In the genomic region with DNA sequence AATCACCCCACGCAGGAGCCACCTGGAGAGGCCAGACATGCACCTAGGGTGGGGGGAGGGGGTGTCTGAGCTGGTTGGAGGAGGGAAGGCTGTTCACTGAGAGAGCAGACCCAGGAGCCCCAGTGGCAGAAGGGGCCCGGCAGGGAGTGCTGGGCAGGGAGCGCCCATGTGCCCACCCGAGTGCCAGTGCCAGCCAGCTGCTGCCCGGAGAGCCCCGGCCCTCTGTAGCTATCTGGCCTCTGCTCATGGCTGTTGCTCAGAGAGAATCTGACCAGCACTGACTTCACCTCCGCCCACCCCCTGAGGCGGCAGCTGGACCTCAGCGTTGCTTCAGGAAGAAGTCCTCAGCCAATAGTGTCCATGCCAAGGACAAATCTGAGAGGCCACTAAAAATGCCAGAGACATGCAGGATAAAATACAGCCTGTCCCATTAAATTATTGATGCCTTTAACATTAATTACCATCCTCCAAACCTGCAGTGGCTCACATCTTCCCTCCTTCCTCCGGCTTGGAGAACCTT, we compare ENCODE assay signal across 24 cellular contexts. TPM values are rescaled to one million over a fixed set of nuclear protein-coding genes. Genes with fewer than 3 reads are reported as not detected.
"Had no signal": no experiment of that assay in that cellular context is flagged by ENCODE, and none has a peak within 500 bp of the region (broad histone marks: within the 10 kb centered on the region; RNA-seq: fewer than 3 reads in every experiment).

No MANE protein-coding gene starts in this region.

- H3K36me3 ChIP-seq: brain microvascular endothelial cell, cardiac muscle cell, colonic mucosa had no signal

- H3K36me3 Mint-ChIP-seq: activated CD8-positive, alpha-beta memory T cell treated with anti-CD3 and anti-CD28 coated beads, Interleukin-2, amount 10 ng/mL, durations not matched to agents 7 days and 5 days; activated naive CD8-positive, alpha-beta T cell had no signal

- DNase-seq: activated B cell treated with CpG ODN at 0.5 μM for 24 hours; activated CD4-positive, alpha-beta T cell treated with anti-CD3 and anti-CD28 coated beads for 1 hour; activated CD4-positive, alpha-beta T cell treated with anti-CD3 and anti-CD28 coated beads, Interleukin-2, amount 10 ng/mL, durations not matched to agents 24 days and 14 days; activated CD4-positive, alpha-beta T cell treated with anti-CD3 and anti-CD28 coated beads, Interleukin-2, amount 50 U/mL, for 48 hours; activated CD8-positive, alpha-beta memory T cell treated with anti-CD3 and anti-CD28 coated beads, Interleukin-2, amount 10 ng/mL, durations not matched to agents 7 days and 5 days; activated effector memory CD4-positive, alpha-beta T cell treated with anti-CD3 and anti-CD28 coated beads, Interleukin-2, amount 50 U/mL, for 16 hours; activated naive CD4-positive, alpha-beta T cell treated with Interleukin-2 at 50 U/mL for 16 hours; activated T-cell treated with anti-CD3 and anti-CD28 coated beads, Interleukin-2, amount 50 U/mL, for 4 hours; brain microvascular endothelial cell; colonic mucosa; NCI-H1092; NCI-H1930; NCI-H345; NCI-H510A treated with DMSO at 0.1 percent for 48 hours; SIG-M5; T-helper 17 cell; T-helper 9 cell had no signal

- H3K4me1 ChIP-seq: colonic mucosa had no signal

- H3K9me3 Mint-ChIP-seq: activated B cell treated with CpG ODN at 0.5 μM for 24 hours; activated CD4-positive, alpha-beta T cell treated with anti-CD3 and anti-CD28 coated beads, Interleukin-2, amount 10 ng/mL, durations not matched to agents 24 days and 14 days; activated T-cell treated with anti-CD3 and anti-CD28 coated beads, Interleukin-2, amount 50 U/mL, for 4 hours had no signal

- H3K27ac ChIP-seq: brain microvascular endothelial cell, cardiac muscle cell, colonic mucosa had no signal

- H3K4me3 ChIP-seq: cardiac muscle cell, colonic mucosa had no signal

- H3K27ac Mint-ChIP-seq: activated B cell treated with CpG ODN at 0.5 μM for 24 hours; activated CD4-positive, alpha-beta T cell treated with anti-CD3 and anti-CD28 coated beads, Interleukin-2, amount 10 ng/mL, durations not matched to agents 24 days and 14 days; activated CD8-positive, alpha-beta memory T cell treated with anti-CD3 and anti-CD28 coated beads, Interleukin-2, amount 10 ng/mL, durations not matched to agents 7 days and 5 days; activated naive CD8-positive, alpha-beta T cell had no signal

- H3K4me3 Mint-ChIP-seq: activated B cell treated with CpG ODN at 0.5 μM for 24 hours; activated CD4-positive, alpha-beta T cell treated with anti-CD3 and anti-CD28 coated beads, Interleukin-2, amount 10 ng/mL, durations not matched to agents 24 days and 14 days; activated CD8-positive, alpha-beta memory T cell treated with anti-CD3 and anti-CD28 coated beads, Interleukin-2, amount 10 ng/mL, durations not matched to agents 7 days and 5 days; activated naive CD8-positive, alpha-beta T cell; activated T-cell treated with anti-CD3 and anti-CD28 coated beads, Interleukin-2, amount 50 U/mL, for 4 hours; T-helper 17 cell had no signal

- H3K9me3 ChIP-seq: colonic mucosa had no signal

RNA-seq across cellular contexts. Expression of a gene that starts 22.8 kb away (rescaled TPM):
- total RNA-seq: LHCN-M2, M059J had no signal

RNA-seq across cellular contexts. Expression of a gene that starts 31.5 kb away (rescaled TPM):
- total RNA-seq: activated B cell treated with CpG ODN at 0.5 μM for 24 hours; activated CD4-positive, alpha-beta T cell treated with anti-CD3 and anti-CD28 coated beads, Interleukin-2, amount 10 ng/mL, durations not matched to agents 24 days and 14 days; activated CD8-positive, alpha-beta memory T cell treated with anti-CD3 and anti-CD28 coated beads, Interleukin-2, amount 10 ng/mL, durations not matched to agents 7 days and 5 days; activated T-cell treated with anti-CD3 and anti-CD28 coated beads, Interleukin-2, amount 50 U/mL, for 4 hours; cardiac muscle cell; colonic mucosa; LHCN-M2; M059J; OCI-LY7; RPMI7951; T-helper 17 cell had no signal
- polyA plus RNA-seq: adipose tissue, cardiac muscle cell had no signal
